15 cellular contexts compared by ENCODE assay signal in genomic region chr7:6652446-6653011, GRCh38.
"Had no signal": no experiment of that assay in that cellular context is flagged by ENCODE, and none has a peak within 500 bp of the region (broad histone marks: within the 10 kb centered on the region; RNA-seq: fewer than 3 reads in every experiment).

No MANE protein-coding gene starts in this region.

- H3K4me3 Mint-ChIP-seq: activated CD8-positive, alpha-beta memory T cell treated with anti-CD3 and anti-CD28 coated beads, Interleukin-2, amount 10 ng/mL, durations not matched to agents 7 days and 5 days; activated naive CD4-positive, alpha-beta T cell treated with anti-CD3 and anti-CD28 coated beads for 36 hours; mesothelial cell of epicardium; neural crest cell; T-helper 2 cell treated with Interferon-gamma antibody and Interleukin-4, amounts not matched to agents 5 μg/mL and 100 μg/mL, for 36 hours had no signal

- H3K27ac ChIP-seq: coronary artery, heart left ventricle, left ventricle myocardium inferior, pancreas, tibial artery had no signal

- H3K4me3 ChIP-seq: coronary artery, heart left ventricle, left ventricle myocardium inferior, pancreas, smooth muscle cell, tibial artery had no signal

- H3K4me1 ChIP-seq: left ventricle myocardium inferior, pancreas, tibial artery had no signal

- ATAC-seq: activated CD8-positive, alpha-beta memory T cell treated with anti-CD3 and anti-CD28 coated beads, Interleukin-2, amount 10 ng/mL, durations not matched to agents 7 days and 5 days; heart left ventricle; pancreas had no signal

- H3K4me1 Mint-ChIP-seq: activated CD8-positive, alpha-beta memory T cell treated with anti-CD3 and anti-CD28 coated beads, Interleukin-2, amount 10 ng/mL, durations not matched to agents 7 days and 5 days; mesothelial cell of epicardium; neural crest cell had no signal

- H3K9me3 ChIP-seq: pancreas had no signal

- H3K27me3 ChIP-seq: heart left ventricle, pancreas, tibial artery had no signal

- H3K27me3 Mint-ChIP-seq: activated CD8-positive, alpha-beta memory T cell treated with anti-CD3 and anti-CD28 coated beads, Interleukin-2, amount 10 ng/mL, durations not matched to agents 7 days and 5 days had no signal

- DNase-seq: activated CD4-positive, alpha-beta T cell treated with anti-CD3 and anti-CD28 coated beads, Interleukin-2, amount 50 U/mL, for 4 hours; activated CD8-positive, alpha-beta memory T cell treated with anti-CD3 and anti-CD28 coated beads, Interleukin-2, amount 10 ng/mL, durations not matched to agents 7 days and 5 days; activated naive CD4-positive, alpha-beta T cell treated with anti-CD3 and anti-CD28 coated beads for 36 hours; caudate nucleus; effector CD4-positive, alpha-beta T cell; left ventricle myocardium inferior; SW 1271 had no signal

- H3K27ac Mint-ChIP-seq: activated CD8-positive, alpha-beta memory T cell treated with anti-CD3 and anti-CD28 coated beads, Interleukin-2, amount 10 ng/mL, durations not matched to agents 7 days and 5 days; activated naive CD4-positive, alpha-beta T cell treated with anti-CD3 and anti-CD28 coated beads for 36 hours; mesothelial cell of epicardium; T-helper 2 cell treated with Interferon-gamma antibody and Interleukin-4, amounts not matched to agents 5 μg/mL and 100 μg/mL, for 36 hours had no signal
